ENCODE assay signal across 1 cellular context in genomic region chr13:98026457-98026857, GRCh38.
TF ChIP-seq lines count a peak whose summit lies in the region.

No MANE protein-coding gene starts in this region.

TF ChIP-seq in HepG2, 621 proteins besides CTCF, POLR2A, EP300 and RAD21 (continued from another document and continues in another):
- TF ChIP-seq TEF (CRISPR knock-in tag; IDR thresholded peaks at IDR 0.05) (no peak), ZNF333 (CRISPR knock-in tag; IDR thresholded peaks at IDR 0.05; ENCODE audit: borderline replicate concordance) (no peak), HMG20A (CRISPR knock-in tag; IDR thresholded peaks at IDR 0.05; ENCODE audit: borderline replicate concordance) (peak; percentile 93; the same call in 1 of the 2 replicates), TAF1 (CRISPR knock-in tag; IDR thresholded peaks at IDR 0.05) (no peak), TMF1 (CRISPR knock-in tag; IDR thresholded peaks at IDR 0.05; ENCODE audit: low read depth) (no peak), SRF (IDR thresholded peaks at IDR 0.05; ENCODE audit: low read depth, low read length) (no peak), ZNF710 (CRISPR knock-in tag; IDR thresholded peaks at IDR 0.05; ENCODE audit: borderline replicate concordance) (peak; percentile 86; the same call in 1 of the 2 replicates), FOXO1 (CRISPR knock-in tag; IDR thresholded peaks at IDR 0.05) (peak; percentile 84; the same call in 1 of the 2 replicates), THAP11 (CRISPR knock-in tag; IDR thresholded peaks at IDR 0.05) (peak; percentile 60; the same call in 1 of the 2 replicates), NKX3-1 (CRISPR knock-in tag; IDR thresholded peaks at IDR 0.05) (no peak), ZBTB10 (CRISPR knock-in tag; IDR thresholded peaks at IDR 0.05; ENCODE audit: borderline replicate concordance) (no peak), ZNF605 (CRISPR knock-in tag; IDR thresholded peaks at IDR 0.05) (0 out of 2 replicates have a peak, but pooled peaks have one; percentile 39), ZNF264 (CRISPR knock-in tag; IDR thresholded peaks at IDR 0.05) (peak; percentile 45; the same call in 1 of the 2 replicates), RBM22 (optimal IDR thresholded peaks at IDR 0.05; ENCODE audit: low read length) (peak; percentile 65), PAF1 (CRISPR knock-in tag; IDR thresholded peaks at IDR 0.05) (no peak), NFE2L2 (IDR thresholded peaks at IDR 0.05; ENCODE audit: low read length) (no peak), CREM (IDR thresholded peaks at IDR 0.05) (peak; percentile 78), CREM (CRISPR knock-in tag; IDR thresholded peaks at IDR 0.05) (no peak), ONECUT2 (CRISPR knock-in tag; IDR thresholded peaks at IDR 0.05) (no peak), ATF6 (CRISPR knock-in tag; conservative IDR thresholded peaks at IDR 0.05) (no peak), ZNF10 (CRISPR knock-in tag; IDR thresholded peaks at IDR 0.05; ENCODE audit: borderline replicate concordance, low read depth) (no peak), RFXANK (CRISPR knock-in tag; IDR thresholded peaks at IDR 0.05) (0 out of 2 replicates have a peak, but pooled peaks have one; percentile 23), CENPBD1 (CRISPR knock-in tag; IDR thresholded peaks at IDR 0.05; ENCODE audit: borderline replicate concordance, low read depth) (no peak), ZNF574 (CRISPR knock-in tag; IDR thresholded peaks at IDR 0.05) (peak; percentile 64), KDM3A (CRISPR knock-in tag; IDR thresholded peaks at IDR 0.05; ENCODE audit: low read depth) (peak; percentile 59; the same call in 1 of the 2 replicates), DZIP1 (CRISPR knock-in tag; IDR thresholded peaks at IDR 0.05) (no peak), SSRP1 (CRISPR knock-in tag; IDR thresholded peaks at IDR 0.05) (no peak), FOXA1 (IDR thresholded peaks at IDR 0.05) (no peak), FOXA1 (CRISPR knock-in tag; IDR thresholded peaks at IDR 0.05) (peak; percentile 41; the same call in 1 of the 2 replicates), ZNF629 (CRISPR knock-in tag; conservative IDR thresholded peaks at IDR 0.05) (peak; percentile 75), MYPOP (CRISPR knock-in tag; IDR thresholded peaks at IDR 0.05) (peak; percentile 31; the same call in 1 of the 2 replicates), TBX3 (IDR thresholded peaks at IDR 0.05; ENCODE audit: borderline replicate concordance) (no peak), FOSL2 (CRISPR knock-in tag; IDR thresholded peaks at IDR 0.05) (peak; percentile 77), ZNF205 (CRISPR knock-in tag; IDR thresholded peaks at IDR 0.05) (peak; percentile 89), ZNF280B (CRISPR knock-in tag; IDR thresholded peaks at IDR 0.05; ENCODE audit: borderline replicate concordance) (no peak), SIN3B (IDR thresholded peaks at IDR 0.05; ENCODE audit: low read length) (no peak), GMEB2 (CRISPR knock-in tag; IDR thresholded peaks at IDR 0.05; ENCODE audit: low read depth) (no peak), ZNF441 (CRISPR knock-in tag; IDR thresholded peaks at IDR 0.05; ENCODE audit: borderline replicate concordance) (no peak), ZNF230 (CRISPR knock-in tag; IDR thresholded peaks at IDR 0.05) (no peak), MTA3 (CRISPR knock-in tag; IDR thresholded peaks at IDR 0.05) (no peak), SMC3 (IDR thresholded peaks at IDR 0.05; ENCODE audit: low read length) (peak; percentile 16; the same call in 1 of the 2 replicates), DPF2 (CRISPR knock-in tag; IDR thresholded peaks at IDR 0.05; ENCODE audit: borderline replicate concordance, low read depth) (peak; percentile 90), NBN (conservative IDR thresholded peaks at IDR 0.05) (no peak), RXRA (CRISPR knock-in tag; IDR thresholded peaks at IDR 0.05) (peak; percentile 98), ZNF761 (CRISPR knock-in tag; conservative IDR thresholded peaks at IDR 0.05) (no peak; the same call in 1 of the 2 replicates), ZNF660 (CRISPR knock-in tag; IDR thresholded peaks at IDR 0.05; ENCODE audit: borderline replicate concordance, low read depth) (no peak), NR1H2 (CRISPR knock-in tag; IDR thresholded peaks at IDR 0.05; ENCODE audit: borderline replicate concordance, low read depth) (no peak), GATAD2A (CRISPR knock-in tag; IDR thresholded peaks at IDR 0.05) (peak; percentile 93)
